Comparison of ENCODE assay signal across 32 cellular contexts in the genomic region with DNA sequence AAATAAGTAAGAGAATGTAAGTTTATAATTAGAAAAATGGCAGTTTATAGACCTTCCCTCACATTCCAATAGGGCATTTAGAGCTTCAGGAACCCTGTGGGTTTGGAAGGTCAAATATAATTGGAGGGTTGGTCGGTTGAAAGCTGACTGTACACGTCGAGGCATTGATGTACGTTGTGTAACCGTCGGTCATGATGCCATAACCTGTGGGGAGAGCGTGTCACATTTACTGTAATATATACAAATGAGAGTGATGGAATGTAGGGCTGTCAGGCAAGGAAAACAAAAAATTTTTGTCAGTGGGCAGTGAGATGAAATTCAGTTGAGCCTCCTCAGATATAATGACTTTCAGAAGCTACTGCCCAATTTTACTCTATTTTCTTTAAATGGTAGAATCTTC.
"Had no signal": no experiment of that assay in that cellular context is flagged by ENCODE, and none has a peak within 500 bp of the region (broad histone marks: within the 10 kb centered on the region; RNA-seq: fewer than 3 reads in every experiment).

No MANE protein-coding gene starts in this region.

- H3K36me3 Mint-ChIP-seq: activated naive CD4-positive, alpha-beta T cell treated with anti-CD3 and anti-CD28 coated beads, Interleukin-2, amount 50 U/mL, for 24 hours; activated naive CD8-positive, alpha-beta T cell treated with anti-CD3 and anti-CD28 coated beads, Interleukin-2, amount 10 ng/mL, durations not matched to agents 7 days and 5 days; WTC11 had no signal

- H3K4me3 Mint-ChIP-seq: activated CD4-positive, alpha-beta T cell treated with anti-CD3 and anti-CD28 coated beads for 36 hours; activated CD4-positive, alpha-beta T cell treated with anti-CD3 and anti-CD28 coated beads, Interleukin-2, amount 10 ng/mL, durations not matched to agents 7 days and 5 days; activated CD8-positive, alpha-beta T cell treated with anti-CD3 and anti-CD28 coated beads, Interleukin-2, amount 10 ng/mL, durations not matched to agents 7 days and 5 days; activated naive CD4-positive, alpha-beta T cell treated with anti-CD3 and anti-CD28 coated beads, Interleukin-2, amount 50 U/mL, for 24 hours; activated naive CD8-positive, alpha-beta T cell treated with anti-CD3 and anti-CD28 coated beads, Interleukin-2, amount 10 ng/mL, durations not matched to agents 7 days and 5 days; activated T-cell treated with anti-CD3 and anti-CD28 coated beads, Interleukin-2, amount 50 U/mL, for 24 hours; T-helper 1 cell treated with Interleukin-12 subunit alpha and Interleukin-12 subunit beta and Interleukin-4 antibody, amounts not matched to agents 30 μg/mL and 1 μg/mL, for 36 hours; T-helper 2 cell treated with Interferon-gamma antibody and Interleukin-4, amounts not matched to agents 5 μg/mL and 100 μg/mL, for 36 hours; WTC11 had no signal

- H3K4me3 ChIP-seq: ascending aorta, body of pancreas, breast epithelium, Peyer's patch, SK-N-MC had no signal

- H3K4me1 Mint-ChIP-seq: activated CD4-positive, alpha-beta T cell treated with anti-CD3 and anti-CD28 coated beads for 36 hours; activated CD4-positive, alpha-beta T cell treated with anti-CD3 and anti-CD28 coated beads, Interleukin-2, amount 10 ng/mL, durations not matched to agents 7 days and 5 days; activated naive CD4-positive, alpha-beta T cell treated with anti-CD3 and anti-CD28 coated beads, Interleukin-2, amount 50 U/mL, for 24 hours; activated naive CD8-positive, alpha-beta T cell treated with anti-CD3 and anti-CD28 coated beads, Interleukin-2, amount 10 ng/mL, durations not matched to agents 7 days and 5 days had no signal

- H3K27me3 ChIP-seq: ascending aorta, body of pancreas, breast epithelium, Peyer's patch had no signal

- H3K36me3 ChIP-seq: breast epithelium, Peyer's patch had no signal

- H3K9me3 Mint-ChIP-seq: activated CD4-positive, alpha-beta T cell treated with anti-CD3 and anti-CD28 coated beads, Interleukin-2, amount 10 ng/mL, durations not matched to agents 7 days and 5 days; activated naive CD4-positive, alpha-beta T cell treated with anti-CD3 and anti-CD28 coated beads, Interleukin-2, amount 50 U/mL, for 24 hours; activated naive CD8-positive, alpha-beta T cell treated with anti-CD3 and anti-CD28 coated beads, Interleukin-2, amount 10 ng/mL, durations not matched to agents 7 days and 5 days; activated T-cell treated with anti-CD3 and anti-CD28 coated beads, Interleukin-2, amount 50 U/mL, for 24 hours; activated T-helper 2 cell treated with anti-CD3 and anti-CD28 coated beads, Interferon-gamma antibody, Interleukin-2, Interleukin-4, amounts not matched to agents 10 μg/mL and 5 μg/mL and 100 μg/mL, durations not matched to agents 14 hours and 24 hours and 36 hours; T-helper 1 cell treated with Interleukin-12 subunit alpha and Interleukin-12 subunit beta and Interleukin-4 antibody, amounts not matched to agents 30 μg/mL and 1 μg/mL, for 36 hours; T-helper 2 cell treated with Interferon-gamma antibody and Interleukin-4, amounts not matched to agents 5 μg/mL and 100 μg/mL, for 36 hours; WTC11 had no signal

- ATAC-seq: activated CD4-positive, alpha-beta T cell treated with anti-CD3 and anti-CD28 coated beads for 36 hours; activated CD4-positive, CD25-positive, alpha-beta regulatory T cell treated with anti-CD3 and anti-CD28 coated beads, Interleukin-2, amount 50 U/mL, for 24 hours; activated CD8-positive, alpha-beta T cell treated with anti-CD3 and anti-CD28 coated beads, Interleukin-2, amount 10 ng/mL, durations not matched to agents 7 days and 5 days; body of pancreas; PC-3; Right ventricle myocardium inferior; WTC11 had no signal

- H3K27me3 Mint-ChIP-seq: activated CD4-positive, alpha-beta T cell treated with anti-CD3 and anti-CD28 coated beads, Interleukin-2, amount 10 ng/mL, durations not matched to agents 7 days and 5 days had no signal

- DNase-seq: activated CD4-positive, alpha-beta T cell treated with anti-CD3 and anti-CD28 coated beads for 36 hours; activated CD4-positive, alpha-beta T cell treated with anti-CD3 and anti-CD28 coated beads, Interleukin-2, amount 10 ng/mL, durations not matched to agents 7 days and 5 days; activated CD4-positive, alpha-beta T cell treated with anti-CD3 and anti-CD28 coated beads, Interleukin-2, amount 50 U/mL, for 48 hours; activated CD8-positive, alpha-beta T cell treated with anti-CD3 and anti-CD28 coated beads, Interleukin-2, amount 10 ng/mL, durations not matched to agents 7 days and 5 days; activated gamma-delta T cell; activated naive CD4-positive, alpha-beta T cell treated with Interleukin-2 at 50 U/mL for 16 hours; activated naive CD8-positive, alpha-beta T cell treated with anti-CD3 and anti-CD28 coated beads, Interleukin-2, amount 10 ng/mL, durations not matched to agents 7 days and 5 days; activated T-cell treated with anti-CD3 and anti-CD28 coated beads, Interleukin-2, amount 50 U/mL, for 24 hours; amygdala; body of pancreas; KG1; NCI-H1092 treated with DMSO at 0.1 percent for 48 hours; NCI-H1417 treated with DMSO at 0.1 percent for 48 hours; NCI-H187 treated with DMSO at 0.1 percent for 48 hours; NCI-H2081 treated with DMSO at 0.1 percent for 48 hours; NCI-H345; NCI-H524 treated with DMSO at 0.1 percent for 48 hours; NCI-H748 treated with DMSO at 0.1 percent for 48 hours; NK-92 treated with Interleukin-12 subunit alpha and Interleukin-12 subunit beta, amount 100 ng/mL, for 24 hours; PC-3; Peyer's patch had no signal

- H3K27ac Mint-ChIP-seq: activated CD4-positive, alpha-beta T cell treated with anti-CD3 and anti-CD28 coated beads for 36 hours; activated CD4-positive, alpha-beta T cell treated with anti-CD3 and anti-CD28 coated beads, Interleukin-2, amount 10 ng/mL, durations not matched to agents 7 days and 5 days; activated CD8-positive, alpha-beta T cell treated with anti-CD3 and anti-CD28 coated beads, Interleukin-2, amount 10 ng/mL, durations not matched to agents 7 days and 5 days; activated naive CD4-positive, alpha-beta T cell treated with anti-CD3 and anti-CD28 coated beads, Interleukin-2, amount 50 U/mL, for 24 hours; activated naive CD8-positive, alpha-beta T cell treated with anti-CD3 and anti-CD28 coated beads, Interleukin-2, amount 10 ng/mL, durations not matched to agents 7 days and 5 days; activated T-cell treated with anti-CD3 and anti-CD28 coated beads, Interleukin-2, amount 50 U/mL, for 24 hours; activated T-helper 2 cell treated with anti-CD3 and anti-CD28 coated beads, Interferon-gamma antibody, Interleukin-2, Interleukin-4, amounts not matched to agents 10 μg/mL and 5 μg/mL and 100 μg/mL, durations not matched to agents 14 hours and 24 hours and 36 hours; T-helper 1 cell treated with Interleukin-12 subunit alpha and Interleukin-12 subunit beta and Interleukin-4 antibody, amounts not matched to agents 30 μg/mL and 1 μg/mL, for 36 hours; T-helper 2 cell treated with Interferon-gamma antibody and Interleukin-4, amounts not matched to agents 5 μg/mL and 100 μg/mL, for 36 hours; WTC11 had no signal

- H3K4me1 ChIP-seq: ascending aorta, body of pancreas, breast epithelium, Peyer's patch had no signal

- H3K27ac ChIP-seq: ascending aorta, body of pancreas, breast epithelium, Peyer's patch, RWPE1, SK-N-MC had no signal

- H3K9me3 ChIP-seq: ascending aorta, body of pancreas, breast epithelium, Peyer's patch had no signal
